In genomic region chr13:39602614-39603366, GRCh38 we compare ENCODE assay signal across 8 cellular contexts. TPM values are rescaled to one million over a fixed set of nuclear protein-coding genes. Genes with fewer than 3 reads are reported as not detected.
DNase-seq lines count a peak whose midpoint lies in the region; ATAC-seq and TF ChIP-seq lines count a peak whose summit lies in the region.

Gene LHFPL6, minus strand, starts transcription at chr13:39603193.

- H2AFZ ChIP-seq in mesenchymal stem cell (ENCODE audit: low read depth, low read length), result peak within 1 kb of the TSS; percentile 74

- in situ Hi-C loops in endometrial microvascular endothelial cells (cut with HindIII; ENCODE audit: inconsistent ontology term, low pct_unique_long_range_greater_than_20kb, low sequenced_read_pairs), result no loop called here

- H3K4ac ChIP-seq in mesenchymal stem cell (ENCODE audit: low read depth in 1 of 2, low read length in 2 of 2), result peak within 1 kb of the TSS; percentile 80 to 81

- H2BK12ac ChIP-seq in mesenchymal stem cell (ENCODE audit: low read length in 2 of 2), result peak within 1 kb of the TSS; percentile 39 to 88

- H2BK5ac ChIP-seq in mesenchymal stem cell (ENCODE audit: low read depth, low read length, poor library complexity, severe bottlenecking), result peak within 1 kb of the TSS; percentile 57

- H3K9ac ChIP-seq in mesenchymal stem cell (ENCODE audit: low read length), result peak within 1 kb of the TSS; percentile 93

- H3K9me3 ChIP-seq in AG04450 (ENCODE audit: control insufficient read depth, insufficient read depth, low read length), result no peaks in the 10 kb centered on the region; the same call in 1 of the 2 replicates
- no peaks in the 10 kb centered on the region for H3K9me3 ChIP-seq in mesenchymal stem cell (ENCODE audit: control insufficient read depth, low read length)

- peaks cover 0 to 9% of the 10 kb centered on the region in 2 experiments for H3K36me3 ChIP-seq in mesenchymal stem cell (ENCODE audit: control insufficient read depth in 1 of 2, insufficient read depth in 2 of 2, low read depth in 1 of 2, low read length in 2 of 2)

- H3K23ac ChIP-seq in mesenchymal stem cell (ENCODE audit: low read length in 2 of 2), result peak within 1 kb of the TSS in 1 of 2 experiments; percentile 10

- DNase-seq in AG04450 (ENCODE audit: low read depth, low spot score), result peak; percentile 41
- DNase-seq in NCI-H748 (lab: John Stamatoyannopoulos, UW; ENCODE audit: unreplicated experiment), result peak; percentile 90
- peak; percentile 80 for DNase-seq in activated CD8-positive, alpha-beta memory T cell treated with anti-CD3 and anti-CD28 coated beads for 24 hours
- peak; percentile 92 for DNase-seq in mesenchymal stem cell
- DNase-seq in stimulated activated CD8-positive, alpha-beta memory T cell treated with anti-CD3 and anti-CD28 coated beads, Interleukin-15, amount 100 ng/mL, for 1 hour (ENCODE audit: low read depth), result peak; percentile 13

- H3K14ac ChIP-seq in mesenchymal stem cell (ENCODE audit: low read length in 2 of 2), result peak within 1 kb of the TSS in 1 of 2 experiments; percentile 97

- H3K4me1 ChIP-seq in mesenchymal stem cell (ENCODE audit: control insufficient read depth, insufficient read depth, low read depth, low read length), result peaks cover 3% of the 10 kb centered on the region

- ATAC-seq in GM19023 (IDR thresholded peaks at IDR 0.05; ENCODE audit: unreplicated experiment) (peak; percentile 95), HG03159 (IDR thresholded peaks at IDR 0.05; ENCODE audit: unreplicated experiment) (peak; percentile 90)

- CTCF ChIA-PET in AG04450 (lab: Charles Lee), result interaction anchor here (0.5 to 5.9 kb wide), 6 partner anchors 10 to 326 kb away, joined by 3 to 36 read pairs (median 4); no protein-coding TSS in a partner anchor

- H3K79me1 ChIP-seq in mesenchymal stem cell (replicated peaks; ENCODE audit: low read length, poor library complexity, severe bottlenecking), result peaks cover 12% of the 10 kb centered on the region

- H3K27me3 ChIP-seq in AG04450 (ENCODE audit: control insufficient read depth, insufficient read depth, low read length) (no peaks in the 10 kb centered on the region), mesenchymal stem cell (ENCODE audit: control insufficient read depth in 1 of 2, insufficient read depth in 1 of 2, low read length in 2 of 2) (no peaks in the 10 kb centered on the region)

- H2AK5ac ChIP-seq in mesenchymal stem cell (ENCODE audit: low read length, severe bottlenecking), result no peak within 1 kb of the TSS

- H3K4me3 ChIP-seq in AG04450 (ENCODE audit: low read depth, low read length), result peak within 1 kb of the TSS; percentile 88
- peak within 1 kb of the TSS; percentile 94 to 96 for H3K4me3 ChIP-seq in mesenchymal stem cell (ENCODE audit: insufficient read depth in 1 of 2, low read depth in 1 of 2, low read length in 2 of 2)

- peak within 1 kb of the TSS; percentile 94 for H2BK15ac ChIP-seq in mesenchymal stem cell (ENCODE audit: low read depth, poor library complexity, severe bottlenecking)

- under 1% methylated on average over 36 of the region's 73 CpGs for WGBS in mesenchymal stem cell

- peak; percentile 60 for TF ChIP-seq CTCF in AG04450 (IDR thresholded peaks at IDR 0.05; ENCODE audit: low read depth, low read length)

- peak within 1 kb of the TSS; percentile 83 for H4K91ac ChIP-seq in mesenchymal stem cell (ENCODE audit: low read length)

- peak within 1 kb of the TSS; percentile 98 for H3K4me2 ChIP-seq in mesenchymal stem cell (ENCODE audit: low read length, poor library complexity, severe bottlenecking)

- POLR2A ChIA-PET in AG04450 (lab: Yijun Ruan, JAX), result interaction anchor here (0.7 to 1.4 kb wide), 4 partner anchors 21 to 565 kb away, joined by 3 to 5 read pairs (median 4); partner anchors contain the start of gene PROSER1

- H3K27ac ChIP-seq in AG04450 (ENCODE audit: low read depth, low read length) (peak within 1 kb of the TSS; percentile 84), mesenchymal stem cell (ENCODE audit: low read length, poor library complexity, severe bottlenecking) (peak within 1 kb of the TSS; percentile 69)

- H2BK120ac ChIP-seq in mesenchymal stem cell (ENCODE audit: low read depth, low read length), result peak within 1 kb of the TSS; percentile 92

- H4K8ac ChIP-seq in mesenchymal stem cell (ENCODE audit: low read length), result peak within 1 kb of the TSS; percentile 92

- peak within 1 kb of the TSS; percentile 94 to 96 for H3K18ac ChIP-seq in mesenchymal stem cell (ENCODE audit: low read depth in 1 of 2, low read length in 2 of 2)

RNA-seq across cellular contexts. Expression of gene LHFPL6, which starts in this region (rescaled TPM):
- polyA plus RNA-seq in AG04450 (2011; rRNA removed), result 36.9 and 40.3 TPM in 2 replicates
- 28.3 and 32.8 TPM in 2 replicates for polyA minus RNA-seq in AG04450 (2011; rRNA and poly(A)+ RNA removed)
- 24.9 TPM for total RNA-seq in endometrial microvascular endothelial cells (ENCODE audit: inconsistent ontology term)
- polyA plus RNA-seq in mesenchymal stem cell (2013, experiment 1 of 2), result 49.6 TPM
- polyA plus RNA-seq in mesenchymal stem cell (2013, experiment 2 of 2), result 50.9 TPM

Comparison
In these comparisons a context has a peak if more than half of its experiments do, and no peak if none do; other contexts are left out.
1. Peak in every context shown above with its lines: DNase-seq, ATAC-seq, H3K4me3 ChIP-seq and H3K27ac ChIP-seq.
2. DNase-seq: peak in every context shown above with its lines; median percentile 92 in mesenchymal stem cell; 90 in NCI-H748; 80 in activated CD8-positive, alpha-beta memory T cell treated with anti-CD3 and anti-CD28 coated beads for 24 hours; 41 in AG04450; 13 in stimulated activated CD8-positive, alpha-beta memory T cell treated with anti-CD3 and anti-CD28 coated beads, Interleukin-15, amount 100 ng/mL, for 1 hour.